8 cellular contexts compared by ENCODE assay signal in genomic region chr21:40120944-40121575, GRCh38.
DNase-seq lines count a peak whose midpoint lies in the region; ATAC-seq and TF ChIP-seq lines count a peak whose summit lies in the region.

No MANE protein-coding gene starts in this region.

- DNase-seq in COLO668 (lab: John Stamatoyannopoulos, UW; ENCODE audit: unreplicated experiment) (peak; percentile 27), Karpas-422 (peak; percentile 60), WERI-Rb-1 (no peak), middle frontal gyrus (ENCODE audit: extremely low spot score, low spot score) (no peak)

- peak; percentile 83 for TF ChIP-seq CTCF in WERI-Rb-1 (IDR thresholded peaks at IDR 0.05; ENCODE audit: low read depth, low read length)
- TF ChIP-seq CTCF in liver (IDR thresholded peaks at IDR 0.05; ENCODE audit: low read depth, low read length, missing input control), result peak; percentile 66

- H4K20me1 ChIP-seq in Karpas-422 (ENCODE audit: insufficient read depth, low read depth, low read length), result no peaks in the 10 kb centered on the region

- H3K27me3 ChIP-seq in Karpas-422 (ENCODE audit: low read length), result no peaks in the 10 kb centered on the region
- H3K27me3 ChIP-seq in WERI-Rb-1 (ENCODE audit: insufficient read depth, low read depth, severe bottlenecking), result peaks cover 6% of the 10 kb centered on the region
- H3K27me3 ChIP-seq in liver (ENCODE audit: control insufficient read depth in 4 of 4, insufficient read depth in 4 of 4, low read length in 3 of 4), result peaks cover 0 to 3% (median 0%) of the 10 kb centered on the region in 4 donors

- no peaks in the 10 kb centered on the region for H3K9me3 ChIP-seq in Karpas-422 (ENCODE audit: low read length)
- no peaks in the 10 kb centered on the region for H3K9me3 ChIP-seq in WERI-Rb-1 (ENCODE audit: severe bottlenecking)
- no peaks in the 10 kb centered on the region for H3K9me3 ChIP-seq in liver (ENCODE audit: control insufficient read depth in 4 of 4, low read length in 3 of 4)

- ATAC-seq in HG02798 (IDR thresholded peaks at IDR 0.05; ENCODE audit: poor library complexity, unreplicated experiment) (no peak), GM19328 (IDR thresholded peaks at IDR 0.05; ENCODE audit: unreplicated experiment) (no peak), GM21825 (IDR thresholded peaks at IDR 0.05; ENCODE audit: unreplicated experiment) (no peak)

- WGBS in liver, result 29% methylated on average over 4 of the region's 4 CpGs

- no peak overlapping the region for H3K4me2 ChIP-seq in Karpas-422 (ENCODE audit: low read depth, low read length, poor library complexity, severe bottlenecking)

- no peaks in the 10 kb centered on the region for H3K4me1 ChIP-seq in Karpas-422 (ENCODE audit: low read length)
- no peaks in the 10 kb centered on the region for H3K4me1 ChIP-seq in liver (ENCODE audit: control insufficient read depth in 4 of 4, insufficient read depth in 4 of 4, low read length in 3 of 4)

- H3K36me3 ChIP-seq in Karpas-422 (ENCODE audit: insufficient read depth, low read length), result no peaks in the 10 kb centered on the region
- H3K36me3 ChIP-seq in WERI-Rb-1, result no peaks in the 10 kb centered on the region
- H3K36me3 ChIP-seq in liver (ENCODE audit: control insufficient read depth in 4 of 4, insufficient read depth in 3 of 4, low read depth in 1 of 4, low read length in 3 of 4), result no peaks in the 10 kb centered on the region

- H2AFZ ChIP-seq in Karpas-422 (ENCODE audit: low read length), result no peak overlapping the region

- TF ChIP-seq RAD21 in liver (IDR thresholded peaks at IDR 0.05), result peak; percentile 69 to 75

- H3K79me2 ChIP-seq in Karpas-422 (ENCODE audit: low read length), result no peaks in the 10 kb centered on the region

- no peaks in the 10 kb centered on the region for H3K9me2 ChIP-seq in Karpas-422 (replicated peaks; ENCODE audit: insufficient read depth, low read length)

- no peak overlapping the region for H3K9ac ChIP-seq in Karpas-422 (ENCODE audit: low read length)
- no peak overlapping the region for H3K9ac ChIP-seq in liver (ENCODE audit: low read depth in 1 of 2, low read length in 2 of 2)

- H3K4me3 ChIP-seq in Karpas-422 (ENCODE audit: low read length), result no peak overlapping the region
- no peak overlapping the region for H3K4me3 ChIP-seq in WERI-Rb-1 (ENCODE audit: low read depth, low read length)
- no peak overlapping the region for H3K4me3 ChIP-seq in liver (ENCODE audit: low read depth in 1 of 3, low read length in 3 of 3)

- H3K27ac ChIP-seq in Karpas-422 (ENCODE audit: low read length) (no peak overlapping the region), WERI-Rb-1 (no peak overlapping the region), liver (ENCODE audit: low read depth in 1 of 2, low read length in 2 of 2) (no peak overlapping the region)

TF ChIP-seq in liver, 16 proteins besides CTCF, POLR2A, EP300 and RAD21:
- TF ChIP-seq FOXA1 (IDR thresholded peaks at IDR 0.05), result no peak
- TF ChIP-seq TAF1 (conservative IDR thresholded peaks at IDR 0.05), result no peak

Comparison
In these comparisons a context has a peak if more than half of its experiments do, and no peak if none do; other contexts are left out.
1. DNase-seq: peak in COLO668 (single experiment) and Karpas-422 (single experiment); none in WERI-Rb-1 (single experiment) and middle frontal gyrus (single experiment).